In genomic region chr20:25407311-25408169, GRCh38 we compare ENCODE assay signal across 8 cellular contexts. TPM values are rescaled to one million over a fixed set of nuclear protein-coding genes. Genes with fewer than 3 reads are reported as not detected.
DNase-seq lines count a peak whose midpoint lies in the region; ATAC-seq, FAIRE-seq and TF ChIP-seq lines count a peak whose summit lies in the region.

Gene GINS1, plus strand, starts transcription at chr20:25407673. Its CDS starts 148 bp downstream, at chr20:25407821.

- peaks cover 14% of the 10 kb centered on the region for H3K4me1 ChIP-seq in astrocyte (ENCODE audit: insufficient read depth, low read length)
- peaks cover 7% of the 10 kb centered on the region for H3K4me1 ChIP-seq in hepatocyte (ENCODE audit: insufficient read depth)

- DNase-seq in NCI-H1694 treated with DMSO at 0.1 percent for 48 hours (lab: John Stamatoyannopoulos, UW) = peak; percentile 88
- DNase-seq in astrocyte (ENCODE audit: low read depth) = peak; percentile 81
- peak; percentile 92 for DNase-seq in hepatocyte (ENCODE audit: low spot score)
- DNase-seq in renal cortical epithelial cell (ENCODE audit: low read depth) = peak; percentile 75
- DNase-seq in cortex of kidney (lab: John Stamatoyannopoulos, UW) = no peak

- ATAC-seq in GM18508 (IDR thresholded peaks at IDR 0.05; ENCODE audit: insufficient read depth, unreplicated experiment) = peak; percentile 75
- ATAC-seq in HG02943 (IDR thresholded peaks at IDR 0.05; ENCODE audit: low read depth, unreplicated experiment) = peak; percentile 88

- no peaks in the 10 kb centered on the region for H3K9me2 ChIP-seq in hepatocyte (replicated peaks; ENCODE audit: insufficient read depth)

- H3K9ac ChIP-seq in astrocyte (ENCODE audit: low read length) = peak within 1 kb of the TSS; percentile 87

- WGBS in hepatocyte (ENCODE audit: low lambda C conversion rate, missing lambda C conversion rate) = 4% methylated on average over 55 of the region's 56 CpGs

- H3K9me3 ChIP-seq in astrocyte (ENCODE audit: insufficient read depth, low read depth, low read length) (peaks cover 9% of the 10 kb centered on the region), hepatocyte (ENCODE audit: low read depth) (no peaks in the 10 kb centered on the region)

- TF ChIP-seq CTCF in astrocyte (IDR thresholded peaks at IDR 0.05; ENCODE audit: insufficient read depth, low read depth, low read length) (no peak), hepatocyte (IDR thresholded peaks at IDR 0.05; ENCODE audit: poor library complexity) (no peak)

- peak within 1 kb of the TSS; percentile 92 for H3K4me3 Mint-ChIP-seq in astrocyte (ENCODE audit: unreplicated experiment)

- H3K36me3 ChIP-seq in astrocyte (ENCODE audit: insufficient read depth, low read length) = no peaks in the 10 kb centered on the region
- H3K36me3 ChIP-seq in hepatocyte (replicated peaks; ENCODE audit: insufficient read depth, low read depth) = no peaks in the 10 kb centered on the region

- intact Hi-C loops in T-helper 2 cell treated with Interferon-gamma antibody and Interleukin-4, amounts not matched to agents 100 ng/mL and 5 ng/mL, for 36 hours (cut with micrococcal nuclease) = loop anchor here (1.0 to 5.0 kb wide), 6 partner anchors 17 to 460 kb away; partner anchors contain the start of genes ABHD12, ACSS1, ENTPD6 and NANP

- H3K4me3 ChIP-seq in astrocyte (ENCODE audit: insufficient read depth, low read depth, low read length) (peak within 1 kb of the TSS; percentile 78), hepatocyte (peak within 1 kb of the TSS; percentile 49)

- H3K27me3 Mint-ChIP-seq in astrocyte (ENCODE audit: low read depth, unreplicated experiment) = no peaks in the 10 kb centered on the region

- H3K79me2 ChIP-seq in astrocyte (ENCODE audit: insufficient read depth, low read length) = peaks cover 31% of the 10 kb centered on the region
- H3K79me2 ChIP-seq in hepatocyte = peaks cover 12% of the 10 kb centered on the region

- FAIRE-seq in astrocyte (lab: Jason Lieb, UNC) = no peak

- H3K27ac ChIP-seq in astrocyte (ENCODE audit: low read depth, low read length) (peak within 1 kb of the TSS; percentile 71), hepatocyte (peak within 1 kb of the TSS; percentile 53)

- peak within 1 kb of the TSS; percentile 88 for H2AFZ ChIP-seq in astrocyte (ENCODE audit: low read depth, low read length)
- H2AFZ ChIP-seq in hepatocyte = peak within 1 kb of the TSS; percentile 86

- H3K4me1 Mint-ChIP-seq in astrocyte (ENCODE audit: low read depth, unreplicated experiment) = no peaks in the 10 kb centered on the region

- peak within 1 kb of the TSS; percentile 38 for H3K27ac Mint-ChIP-seq in astrocyte (ENCODE audit: unreplicated experiment)

- H3K9me3 Mint-ChIP-seq in astrocyte (ENCODE audit: unreplicated experiment) = peaks cover 12% of the 10 kb centered on the region

- no peaks in the 10 kb centered on the region for H3K27me3 ChIP-seq in astrocyte (ENCODE audit: insufficient read depth, low read length)
- H3K27me3 ChIP-seq in hepatocyte = no peaks in the 10 kb centered on the region

- H3K4me2 ChIP-seq in astrocyte (ENCODE audit: low read length) = peak within 1 kb of the TSS; percentile 89
- peak within 1 kb of the TSS; percentile 83 for H3K4me2 ChIP-seq in hepatocyte

- H3K36me3 Mint-ChIP-seq in astrocyte (ENCODE audit: low read depth, unreplicated experiment) = peaks cover 6% of the 10 kb centered on the region

- H4K20me1 ChIP-seq in astrocyte (ENCODE audit: insufficient read depth, low read length) (no peaks in the 10 kb centered on the region), hepatocyte (ENCODE audit: insufficient read depth, poor library complexity, severe bottlenecking) (no peaks in the 10 kb centered on the region)

RNA-seq across cellular contexts. Expression of gene GINS1, which starts in this region (rescaled TPM):
- total RNA-seq in T-helper 2 cell treated with Interferon-gamma antibody and Interleukin-4, amounts not matched to agents 100 ng/mL and 5 ng/mL, for 36 hours = 31.3 and 33.8 TPM in 2 replicates
- total RNA-seq in astrocyte (5.0 and 6.6 TPM in 2 replicates), hepatocyte (4.9 and 6.5 TPM in 2 replicates), renal cortical epithelial cell (6.1 and 25.4 TPM in 2 replicates)
- polyA plus RNA-seq in hepatocyte = 3.5 and 7.6 TPM in 2 replicates
